ENCODE assay signal across 1 cellular context in the genomic region with DNA sequence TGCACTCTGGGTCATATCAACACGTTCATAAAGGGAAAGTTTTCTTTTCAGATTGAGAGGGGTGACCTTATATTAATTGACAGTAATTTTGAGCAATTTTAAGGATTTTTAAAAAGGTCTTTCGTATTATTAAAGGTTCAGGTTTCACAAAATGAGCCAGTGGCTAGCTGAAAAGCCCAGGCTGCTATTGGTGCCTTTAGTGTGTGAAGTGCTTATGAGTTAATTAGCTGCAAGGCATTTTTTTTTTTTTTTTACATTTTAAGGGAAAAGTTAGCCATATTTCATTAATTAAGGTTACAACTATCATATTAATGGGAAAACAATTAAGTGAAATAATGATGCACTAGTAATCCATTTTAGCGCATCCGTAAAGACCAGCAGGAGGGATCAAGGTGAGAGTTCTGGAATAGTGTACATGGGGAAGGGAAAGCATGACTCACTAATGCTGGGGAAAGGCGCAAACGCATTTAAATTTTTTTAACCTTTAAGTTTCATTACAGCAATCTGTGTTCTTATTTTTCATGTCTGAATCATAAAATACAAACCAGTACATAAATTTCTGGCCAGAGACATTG.
TF ChIP-seq lines count a peak whose summit lies in the region.

No MANE protein-coding gene starts in this region.

TF ChIP-seq in HepG2, 621 proteins besides CTCF, POLR2A, EP300 and RAD21 (continued from another document):
- TF ChIP-seq ZNF235 (CRISPR knock-in tag; IDR thresholded peaks at IDR 0.05; ENCODE audit: borderline replicate concordance), result no peak
- TF ChIP-seq ZNF75D (CRISPR knock-in tag; IDR thresholded peaks at IDR 0.05; ENCODE audit: borderline replicate concordance), result no peak
- TF ChIP-seq, protein P1, sequence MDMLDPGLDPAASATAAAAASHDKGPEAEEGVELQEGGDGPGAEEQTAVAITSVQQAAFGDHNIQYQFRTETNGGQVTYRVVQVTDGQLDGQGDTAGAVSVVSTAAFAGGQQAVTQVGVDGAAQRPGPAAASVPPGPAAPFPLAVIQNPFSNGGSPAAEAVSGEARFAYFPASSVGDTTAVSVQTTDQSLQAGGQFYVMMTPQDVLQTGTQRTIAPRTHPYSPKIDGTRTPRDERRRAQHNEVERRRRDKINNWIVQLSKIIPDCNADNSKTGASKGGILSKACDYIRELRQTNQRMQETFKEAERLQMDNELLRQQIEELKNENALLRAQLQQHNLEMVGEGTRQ (IDR thresholded peaks at IDR 0.05; ENCODE audit: low read depth, low read length), result no peak
- TF ChIP-seq, protein P1 (CRISPR knock-in tag; IDR thresholded peaks at IDR 0.05; ENCODE audit: borderline replicate concordance), result no peak
- TF ChIP-seq ZIK1 (CRISPR knock-in tag; IDR thresholded peaks at IDR 0.05; ENCODE audit: borderline replicate concordance, low read depth), result no peak
- TF ChIP-seq, protein P2, sequence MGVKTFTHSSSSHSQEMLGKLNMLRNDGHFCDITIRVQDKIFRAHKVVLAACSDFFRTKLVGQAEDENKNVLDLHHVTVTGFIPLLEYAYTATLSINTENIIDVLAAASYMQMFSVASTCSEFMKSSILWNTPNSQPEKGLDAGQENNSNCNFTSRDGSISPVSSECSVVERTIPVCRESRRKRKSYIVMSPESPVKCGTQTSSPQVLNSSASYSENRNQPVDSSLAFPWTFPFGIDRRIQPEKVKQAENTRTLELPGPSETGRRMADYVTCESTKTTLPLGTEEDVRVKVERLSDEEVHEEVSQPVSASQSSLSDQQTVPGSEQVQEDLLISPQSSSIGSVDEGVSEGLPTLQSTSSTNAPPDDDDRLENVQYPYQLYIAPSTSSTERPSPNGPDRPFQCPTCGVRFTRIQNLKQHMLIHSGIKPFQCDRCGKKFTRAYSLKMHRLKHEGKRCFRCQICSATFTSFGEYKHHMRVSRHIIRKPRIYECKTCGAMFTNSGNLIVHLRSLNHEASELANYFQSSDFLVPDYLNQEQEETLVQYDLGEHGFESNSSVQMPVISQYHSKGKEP (CRISPR knock-in tag; IDR thresholded peaks at IDR 0.05), result no peak
- TF ChIP-seq TBL1XR1 (IDR thresholded peaks at IDR 0.05; ENCODE audit: borderline replicate concordance, low read length, partially characterized antibody), result no peak
- no peak for TF ChIP-seq CEBPG (CRISPR knock-in tag; IDR thresholded peaks at IDR 0.05)
- no peak for TF ChIP-seq MED13 (CRISPR knock-in tag; IDR thresholded peaks at IDR 0.05)
- no peak for TF ChIP-seq MIER2 (CRISPR knock-in tag; IDR thresholded peaks at IDR 0.05)
- TF ChIP-seq RBFOX2 (IDR thresholded peaks at IDR 0.05; ENCODE audit: low read depth, low read length), result no peak
- TF ChIP-seq ZNF782 (CRISPR knock-in tag; IDR thresholded peaks at IDR 0.05; ENCODE audit: borderline replicate concordance), result no peak
